Comparison of ENCODE assay signal across 23 cellular contexts in the genomic region with DNA sequence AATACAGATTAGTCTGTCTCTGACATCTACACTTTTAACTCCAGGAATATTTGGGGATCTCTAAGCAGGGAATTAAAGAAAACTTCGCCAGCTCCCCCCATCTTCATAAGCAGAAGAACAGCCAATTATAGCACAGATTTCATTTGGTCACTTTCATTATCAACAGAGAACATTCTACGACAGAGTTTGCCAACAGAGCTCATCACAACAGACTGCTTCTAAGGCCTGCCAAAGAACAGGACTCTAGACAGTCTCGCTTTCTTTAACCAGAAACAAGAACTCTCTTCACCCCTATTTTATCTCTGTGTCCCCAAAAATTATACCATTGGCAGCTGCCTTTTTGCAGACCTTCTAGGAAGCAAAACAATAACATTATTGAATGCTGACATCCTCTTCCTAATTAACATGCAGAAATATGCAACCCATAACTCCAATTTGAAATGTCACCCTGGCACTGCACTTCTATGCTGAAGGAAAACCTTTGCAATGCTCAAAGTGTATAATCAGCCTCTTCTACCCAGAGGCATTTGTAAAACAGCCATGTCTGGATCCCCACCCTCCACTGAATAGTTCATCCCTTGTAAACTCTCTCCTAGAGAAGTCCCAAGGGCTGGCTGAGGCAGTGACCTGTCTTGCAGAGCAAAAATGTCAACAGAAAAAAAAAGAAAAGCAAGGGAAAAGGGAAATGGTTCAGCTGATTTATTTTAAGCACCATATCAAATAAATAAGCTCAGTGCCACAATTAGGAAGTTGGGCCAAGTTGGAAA.
DNase-seq lines count a peak whose midpoint lies in the region; ATAC-seq and TF ChIP-seq lines count a peak whose summit lies in the region.
"Had no signal": no experiment of that assay in that cellular context is flagged by ENCODE, and none has a peak within 500 bp of the region (broad histone marks: within the 10 kb centered on the region; RNA-seq: fewer than 3 reads in every experiment).

No MANE protein-coding gene starts in this region.

- H3K36me3 Mint-ChIP-seq in T-helper 17 cell (ENCODE audit: low read depth), result no peaks in the 10 kb centered on the region
- H3K36me3 Mint-ChIP-seq: activated naive CD4-positive, alpha-beta T cell treated with anti-CD3 and anti-CD28 coated beads, Interleukin-2, amount 50 U/mL, for 24 hours; IgD-negative memory B cell; stimulated activated effector memory CD8-positive, alpha-beta T cell treated with anti-CD3 and anti-CD28 coated beads, Interleukin-12 subunit alpha, Interleukin-12 subunit beta, amount 100 ng/mL, for 72 hours had no signal

- intact Hi-C loops in ascending aorta (cut with DNase I) (no loop called here), heart right ventricle (cut with DNase I) (loop anchor here in 2 of 10 donors (5.0 to 10.0 kb wide), 2 partner anchors 51 to 59 kb away; no protein-coding TSS in a partner anchor)

- WGBS in heart right ventricle, 2 donors, result 12 to 16% methylated on average over 3 of the region's 3 CpGs

- H3K4me3 ChIP-seq in BLaER1 (no peak overlapping the region), ascending aorta (no peak overlapping the region), heart right ventricle (peak overlapping the region in 3 of 10 donors; percentile 3 to 8 (median 3))
- H3K4me3 ChIP-seq: GM23248, upper lobe of left lung had no signal

- H3K36me3 ChIP-seq in BLaER1 (0 out of 2 replicates have a peak, but pooled peaks cover 4% of the 10 kb centered on the region), ascending aorta (no peaks in the 10 kb centered on the region), heart right ventricle (no peaks in the 10 kb centered on the region)
- H3K36me3 ChIP-seq: upper lobe of left lung had no signal

- ATAC-seq in heart right ventricle (peak in 7 of 8 donors; percentile 30 to 80 (median 57)), HG03159 (IDR thresholded peaks at IDR 0.05; ENCODE audit: unreplicated experiment) (no peak), T-helper 17 cell (no peak)
- ATAC-seq: activated CD8-positive, alpha-beta T cell treated with anti-CD3 and anti-CD28 coated beads for 36 hours; activated T-cell treated with anti-CD3 and anti-CD28 coated beads, Interleukin-2, amount 50 U/mL, for 4 hours; naive thymus-derived CD8-positive, alpha-beta T cell; stimulated activated effector memory CD8-positive, alpha-beta T cell treated with anti-CD3 and anti-CD28 coated beads, Interleukin-12 subunit alpha, Interleukin-12 subunit beta, amount 100 ng/mL, for 72 hours had no signal

- DNase-seq in ascending aorta (ENCODE audit: low spot score in 2 of 2), result no peak
- DNase-seq in heart right ventricle, result no peak
- DNase-seq in putamen (ENCODE audit: low spot score), result peak; percentile 63
- DNase-seq in SKM-1 (lab: John Stamatoyannopoulos, UW; ENCODE audit: unreplicated experiment), result no peak
- DNase-seq in NCI-H2227 treated with DMSO at 0.1 percent for 48 hours (lab: John Stamatoyannopoulos, UW), result no peak
- DNase-seq in T-helper 17 cell, result no peak
- DNase-seq: activated B cell treated with CpG ODN at 0.5 μM for 24 hours; activated CD8-positive, alpha-beta T cell treated with anti-CD3 and anti-CD28 coated beads for 36 hours; activated T-cell treated with anti-CD3 and anti-CD28 coated beads, Interleukin-2, amount 50 U/mL, for 4 hours; CD4-positive, alpha-beta T cell; DMS53; GM23248; naive thymus-derived CD8-positive, alpha-beta T cell; NCI-H2029; NCI-H510A; posterior cingulate gyrus; upper lobe of left lung had no signal

- no peaks in the 10 kb centered on the region for H3K4me1 Mint-ChIP-seq in T-helper 17 cell
- H3K4me1 Mint-ChIP-seq: activated B cell treated with CpG ODN at 0.5 μM for 24 hours; activated naive CD4-positive, alpha-beta T cell treated with anti-CD3 and anti-CD28 coated beads, Interleukin-2, amount 50 U/mL, for 24 hours; IgD-negative memory B cell; naive thymus-derived CD8-positive, alpha-beta T cell; stimulated activated effector memory CD8-positive, alpha-beta T cell treated with anti-CD3 and anti-CD28 coated beads, Interleukin-12 subunit alpha, Interleukin-12 subunit beta, amount 100 ng/mL, for 72 hours had no signal

- H3K27me3 Mint-ChIP-seq in T-helper 17 cell, result no peaks in the 10 kb centered on the region
- H3K27me3 Mint-ChIP-seq: activated B cell treated with CpG ODN at 0.5 μM for 24 hours; activated CD8-positive, alpha-beta T cell treated with anti-CD3 and anti-CD28 coated beads for 36 hours; CD4-positive, alpha-beta T cell; dendritic cell treated with granulocyte-macrophage colony-stimulating factor and Interleukin-4, amounts not matched to agents 40 ng/mL and 50 ng/mL, for 4 days; IgD-negative memory B cell; naive thymus-derived CD8-positive, alpha-beta T cell had no signal

- H3K9me3 ChIP-seq in BLaER1 (peaks cover 17% of the 10 kb centered on the region), ascending aorta (no peaks in the 10 kb centered on the region), heart right ventricle (no peaks in the 10 kb centered on the region), T-helper 17 cell (ENCODE audit: control insufficient read depth, low read length, poor library complexity, severe bottlenecking) (no peaks in the 10 kb centered on the region)
- H3K9me3 ChIP-seq: upper lobe of left lung had no signal

- no peaks in the 10 kb centered on the region for H3K27me3 ChIP-seq in BLaER1
- H3K27me3 ChIP-seq in ascending aorta, result no peaks in the 10 kb centered on the region
- H3K27me3 ChIP-seq in heart right ventricle, result no peaks in the 10 kb centered on the region
- H3K27me3 ChIP-seq: upper lobe of left lung had no signal

- H3K4me3 Mint-ChIP-seq in T-helper 17 cell, result no peak overlapping the region
- H3K4me3 Mint-ChIP-seq: activated B cell treated with CpG ODN at 0.5 μM for 24 hours; activated CD8-positive, alpha-beta T cell treated with anti-CD3 and anti-CD28 coated beads for 36 hours; activated naive CD4-positive, alpha-beta T cell treated with anti-CD3 and anti-CD28 coated beads, Interleukin-2, amount 50 U/mL, for 24 hours; activated T-cell treated with anti-CD3 and anti-CD28 coated beads, Interleukin-2, amount 50 U/mL, for 4 hours; CD4-positive, alpha-beta T cell; dendritic cell treated with granulocyte-macrophage colony-stimulating factor and Interleukin-4, amounts not matched to agents 40 ng/mL and 50 ng/mL, for 4 days; IgD-negative memory B cell; naive thymus-derived CD8-positive, alpha-beta T cell; stimulated activated effector memory CD8-positive, alpha-beta T cell treated with anti-CD3 and anti-CD28 coated beads, Interleukin-12 subunit alpha, Interleukin-12 subunit beta, amount 100 ng/mL, for 72 hours had no signal

- H3K9ac ChIP-seq in BLaER1, result no peak overlapping the region
- H3K9ac ChIP-seq: GM23248 had no signal

- TF ChIP-seq CTCF in ascending aorta (IDR thresholded peaks at IDR 0.05) (no peak), heart right ventricle (IDR thresholded peaks at IDR 0.05) (no peak)

- H3K4me1 ChIP-seq in BLaER1, result peaks cover 49% of the 10 kb centered on the region
- peaks cover 9 to 42% of the 10 kb centered on the region in 2 donors for H3K4me1 ChIP-seq in ascending aorta
- H3K4me1 ChIP-seq in heart right ventricle, result peaks cover 19 to 78% (median 67%) of the 10 kb centered on the region in 9 donors

- no peak overlapping the region for H3K27ac Mint-ChIP-seq in T-helper 17 cell
- H3K27ac Mint-ChIP-seq: activated B cell treated with CpG ODN at 0.5 μM for 24 hours; activated CD8-positive, alpha-beta T cell treated with anti-CD3 and anti-CD28 coated beads for 36 hours; activated naive CD4-positive, alpha-beta T cell treated with anti-CD3 and anti-CD28 coated beads, Interleukin-2, amount 50 U/mL, for 24 hours; CD4-positive, alpha-beta T cell; dendritic cell treated with granulocyte-macrophage colony-stimulating factor and Interleukin-4, amounts not matched to agents 40 ng/mL and 50 ng/mL, for 4 days; IgD-negative memory B cell; naive thymus-derived CD8-positive, alpha-beta T cell; stimulated activated effector memory CD8-positive, alpha-beta T cell treated with anti-CD3 and anti-CD28 coated beads, Interleukin-12 subunit alpha, Interleukin-12 subunit beta, amount 100 ng/mL, for 72 hours had no signal

- H3K27ac ChIP-seq in BLaER1, result peak overlapping the region; percentile 29; the same call in 1 of the 2 replicates
- peak overlapping the region; percentile 9 to 32 for H3K27ac ChIP-seq in ascending aorta
- H3K27ac ChIP-seq in heart right ventricle, result peak overlapping the region; percentile 28 to 83 (median 76)
- H3K27ac ChIP-seq: GM23248 had no signal

- no peaks in the 10 kb centered on the region for H4K20me1 ChIP-seq in BLaER1

- H3K4me2 ChIP-seq in BLaER1, result peak overlapping the region; percentile 65

Comparison
In these comparisons a context has a peak if more than half of its experiments do, and no peak if none do; other contexts are left out.
1. H3K27ac ChIP-seq: peak in every context shown above with its lines; median percentile 76 in heart right ventricle; 29 in BLaER1; 20 in ascending aorta.
2. ATAC-seq: peak in heart right ventricle (7 of 8); none in HG03159 (single experiment) and T-helper 17 cell (single experiment).